ENCODE assay signal across 10 cellular contexts in genomic region chrX:6238576-6238975, GRCh38. TPM values are rescaled to one million over a fixed set of nuclear protein-coding genes. Genes with fewer than 3 reads are reported as not detected.
"Had no signal": no experiment of that assay in that cellular context is flagged by ENCODE, and none has a peak within 500 bp of the region (broad histone marks: within the 10 kb centered on the region; RNA-seq: fewer than 3 reads in every experiment).

No MANE protein-coding gene starts in this region.

- H3K9me3 Mint-ChIP-seq: GM23338 had no signal

- H3K4me3 ChIP-seq: GM23248, GM23338, HAP-1 had no signal

- DNase-seq: GM23248, GOT3, H7, H9, HCEC 1CT, HFFc6 had no signal

- H3K4me2 ChIP-seq: GM23338 had no signal

- H3K36me3 ChIP-seq: HAP-1 had no signal

- H3K4me3 Mint-ChIP-seq: GM23338, H9, HFFc6 had no signal

- H3K9me3 ChIP-seq: HAP-1 had no signal

- H3K4me1 ChIP-seq: HAP-1 had no signal

- FAIRE-seq: H1, H54 had no signal

- H3K27ac Mint-ChIP-seq: GM23338, H9, HFFc6 had no signal

- H3K4me1 Mint-ChIP-seq: GM23338, H9 had no signal

- H3K9ac ChIP-seq: GM23248 had no signal

- H3K27ac ChIP-seq: GM23248 had no signal

- H2AFZ ChIP-seq: GM23248, GM23338 had no signal

RNA-seq across cellular contexts. Expression of gene NLGN4X, which starts 9.9 kb away (rescaled TPM):
- total RNA-seq: GM23248, HFFc6 had no signal
- polyA plus RNA-seq: GM23248 had no signal
